Comparison of ENCODE assay signal across 8 cellular contexts in the genomic region with DNA sequence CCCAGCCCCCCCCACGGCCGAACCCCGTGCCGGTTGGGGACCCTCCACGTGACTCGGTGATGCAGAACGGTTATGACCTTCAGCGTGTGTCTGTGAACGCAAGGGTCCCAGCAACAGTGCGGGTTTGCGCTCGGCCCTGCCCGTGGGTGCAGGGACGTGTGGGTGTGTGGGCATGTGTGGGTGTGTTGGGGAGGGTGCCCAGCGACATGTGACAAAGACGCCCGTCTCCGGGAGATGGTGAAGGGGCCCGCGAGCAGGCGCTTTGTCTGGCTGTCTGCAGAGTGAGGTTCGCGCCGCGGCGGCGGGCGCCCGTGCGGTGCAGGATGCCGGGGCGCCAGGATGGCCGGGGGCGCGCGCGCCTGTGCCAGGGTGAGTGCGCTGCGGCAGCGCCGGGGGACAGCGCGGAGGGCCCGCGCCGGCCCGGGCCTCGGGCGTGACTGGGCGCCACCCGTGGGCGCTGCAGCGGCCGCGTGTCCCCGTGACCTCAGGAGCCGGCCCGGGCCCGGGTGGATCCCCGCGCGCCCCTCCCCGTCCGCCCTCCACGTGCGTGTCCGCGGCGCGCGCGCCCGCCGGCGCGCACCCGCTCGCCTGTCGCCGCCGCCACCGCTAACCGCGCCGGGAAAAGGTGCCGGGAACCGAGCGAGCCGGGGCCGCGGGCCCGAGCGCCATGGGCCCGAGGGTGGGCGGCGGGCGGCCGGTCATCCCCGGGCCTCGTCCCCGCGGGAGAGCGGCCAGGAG. TPM values are rescaled to one million over a fixed set of nuclear protein-coding genes. Genes with fewer than 3 reads are reported as not detected.
DNase-seq lines count a peak whose midpoint lies in the region; ATAC-seq and TF ChIP-seq lines count a peak whose summit lies in the region.

A gene (plus strand): TSS at position 569 of the 738 bp plus-strand sequence. CDS start 681 bp downstream, outside the sequence.

- intact Hi-C loops in right cardiac atrium (cut with DNase I), result no loop called here
- intact Hi-C loops in prostate gland (cut with DNase I), result loop anchor here (5.0 kb wide), 1 partner anchor 106 kb away; no protein-coding TSS in a partner anchor

- no peak for DNase-seq in AG04450 (ENCODE audit: low read depth, low spot score)
- DNase-seq in NT2/D1 (ENCODE audit: low read depth, low spot score), result no peak
- DNase-seq in right cardiac atrium, result peak; percentile 59 to 84 (median 83)
- no peak for DNase-seq in prostate gland (ENCODE audit: low spot score)
- no peak for DNase-seq in NCI-H2171 treated with DMSO at 0.1 percent for 48 hours (lab: John Stamatoyannopoulos, UW)

- POLR2A ChIA-PET in AG04450 (lab: Yijun Ruan, JAX), result interaction anchor here (0.9 to 2.4 kb wide), 3 partner anchors 14 to 179 kb away, joined by 3 to 16 read pairs (median 4); a partner anchor contains a TSS

- H3K27me3 ChIP-seq in AG04450 (ENCODE audit: control insufficient read depth, insufficient read depth, low read length) (no peaks in the 10 kb centered on the region), NT2/D1 (ENCODE audit: insufficient read depth, insufficient read length) (no peaks in the 10 kb centered on the region), right cardiac atrium (ENCODE audit: control insufficient read depth, insufficient read depth) (no peaks in the 10 kb centered on the region), prostate gland (replicated peaks; ENCODE audit: insufficient read depth) (no peaks in the 10 kb centered on the region)

- H3K36me3 ChIP-seq in NT2/D1 (ENCODE audit: insufficient read depth, insufficient read length, low read length), result peaks cover 38% of the 10 kb centered on the region
- no peaks in the 10 kb centered on the region for H3K36me3 ChIP-seq in prostate gland

- ATAC-seq in GM18498 (IDR thresholded peaks at IDR 0.05; ENCODE audit: unreplicated experiment), result peak; percentile 39
- peak; percentile 40 for ATAC-seq in HG02943 (IDR thresholded peaks at IDR 0.05; ENCODE audit: low read depth, unreplicated experiment)
- peak; percentile 12 to 16 for ATAC-seq in right cardiac atrium

- H3K4me3 ChIP-seq in AG04450 (ENCODE audit: low read depth, low read length) (peak within 1 kb of the TSS; percentile 74), NT2/D1 (ENCODE audit: insufficient read length, low read depth) (peak within 1 kb of the TSS; percentile 85), right cardiac atrium (ENCODE audit: low read length) (peak within 1 kb of the TSS; percentile 37), prostate gland (peak within 1 kb of the TSS; percentile 37 to 57)

- TF ChIP-seq POLR2A in prostate gland (IDR thresholded peaks at IDR 0.05), result no peak

- WGBS in right cardiac atrium, result under 1% methylated on average over 103 of the region's 103 CpGs
- 0% methylated on average over 52 of the region's 103 CpGs for WGBS in prostate gland

- TF ChIP-seq CTCF in AG04450 (IDR thresholded peaks at IDR 0.05; ENCODE audit: low read depth, low read length) (no peak), prostate gland (IDR thresholded peaks at IDR 0.05) (no peak)

- peaks cover 6% of the 10 kb centered on the region; the same call in 1 of the 2 replicates for H3K9me3 ChIP-seq in AG04450 (ENCODE audit: control insufficient read depth, insufficient read depth, low read length)
- no peaks in the 10 kb centered on the region for H3K9me3 ChIP-seq in NT2/D1 (ENCODE audit: insufficient read depth, low read length)
- H3K9me3 ChIP-seq in right cardiac atrium (ENCODE audit: control insufficient read depth, low read length), result no peaks in the 10 kb centered on the region
- H3K9me3 ChIP-seq in prostate gland, result no peaks in the 10 kb centered on the region

- peak within 1 kb of the TSS; percentile 93 for H3K9ac ChIP-seq in NT2/D1 (ENCODE audit: insufficient read length, low read depth)

- H3K4me1 ChIP-seq in NT2/D1 (ENCODE audit: insufficient read depth, insufficient read length) (peaks cover 25% of the 10 kb centered on the region), right cardiac atrium (ENCODE audit: control insufficient read depth, insufficient read depth, low read length) (peaks cover 3% of the 10 kb centered on the region), prostate gland (replicated peaks) (no peaks in the 10 kb centered on the region)

- H3K27ac ChIP-seq in AG04450 (ENCODE audit: low read depth, low read length), result peak within 1 kb of the TSS; percentile 77
- peak within 1 kb of the TSS; percentile 92 for H3K27ac ChIP-seq in angular gyrus (ENCODE audit: low read depth, low read length)
- H3K27ac ChIP-seq in right cardiac atrium (ENCODE audit: low read length), result peak within 1 kb of the TSS; percentile 91
- H3K27ac ChIP-seq in prostate gland, result peak within 1 kb of the TSS; percentile 72 to 80

- CTCF ChIA-PET in AG04450 (lab: Charles Lee), result interaction anchor here (0.6 kb wide), 1 partner anchor 738 kb away, joined by 6 read pairs; no protein-coding TSS in a partner anchor

RNA-seq across cellular contexts. Expression of the gene that starts here (rescaled TPM):
- polyA plus RNA-seq in AG04450 (2011; rRNA removed), result 5.5 and 9.7 TPM in 2 replicates
- 2.1 and 4.0 TPM in 2 replicates for polyA minus RNA-seq in AG04450 (2011; rRNA and poly(A)+ RNA removed)
- 10 to 100 TPM; 10.8 to 14.6 (median 11.6) TPM for total RNA-seq in right cardiac atrium
- 11.8 TPM for polyA plus RNA-seq in right cardiac atrium
- 10 to 100 TPM in 1 of 2 donors, 1 to 10 TPM in 1; 6.6 to 17.3 TPM for total RNA-seq in prostate gland

Comparison
In these comparisons a context has a peak if more than half of its experiments do, and no peak if none do; other contexts are left out.
1. DNase-seq: peak in right cardiac atrium (3 of 3); none in AG04450 (single experiment), NT2/D1 (single experiment), prostate gland (single experiment) and NCI-H2171 treated with DMSO at 0.1 percent for 48 hours (single experiment).
2. Peak in every context shown above with its lines, with median percentiles within 50 percentile points of each other: H3K27ac ChIP-seq, H3K4me3 ChIP-seq and ATAC-seq.